ENCODE assay signal across 31 cellular contexts in genomic region chr11:17769218-17769617, GRCh38. TPM values are rescaled to one million over a fixed set of nuclear protein-coding genes. Genes with fewer than 3 reads are reported as not detected.
"Had no signal": no experiment of that assay in that cellular context is flagged by ENCODE, and none has a peak within 500 bp of the region (broad histone marks: within the 10 kb centered on the region; RNA-seq: fewer than 3 reads in every experiment).

No MANE protein-coding gene starts in this region.

- ATAC-seq: effector memory CD8-positive, alpha-beta T cell; gastrocnemius medialis; heart right ventricle; left lung; left ventricle myocardium superior; lower lobe of right lung had no signal

- H3K4me3 Mint-ChIP-seq: effector memory CD8-positive, alpha-beta T cell; endodermal cell; mesothelial cell of epicardium; naive B cell had no signal

- FAIRE-seq: colon, endometrium, islet of Langerhans, keratinocyte had no signal

- H3K36me3 Mint-ChIP-seq: mesothelial cell of epicardium, naive B cell had no signal

- H3K4me3 ChIP-seq: coronary artery, dorsolateral prefrontal cortex, esophagus squamous epithelium, gastrocnemius medialis, heart right ventricle, left lung, lower lobe of right lung, mucosa of descending colon had no signal

- H3K36me3 ChIP-seq: esophagus squamous epithelium, gastrocnemius medialis, heart right ventricle, left lung, lower lobe of right lung had no signal

- H3K27me3 ChIP-seq: dorsolateral prefrontal cortex, gastrocnemius medialis, heart right ventricle, left lung had no signal

- H3K9me3 ChIP-seq: esophagus squamous epithelium, gastrocnemius medialis, heart right ventricle, left lung, lower lobe of right lung, mucosa of descending colon had no signal

- DNase-seq: dermis blood vessel endothelial cell; effector CD4-positive, alpha-beta T cell; effector memory CD8-positive, alpha-beta T cell; esophagus squamous epithelium; foreskin fibroblast; foreskin melanocyte; gastrocnemius medialis; heart right ventricle; hippocampal formation; left ventricle myocardium superior; lower lobe of right lung; mesenchymal stem cell; mucosa of descending colon; naive B cell had no signal

- H3K27ac Mint-ChIP-seq: effector memory CD8-positive, alpha-beta T cell; endodermal cell; mesothelial cell of epicardium had no signal

- H3K4me1 Mint-ChIP-seq: endodermal cell, mesothelial cell of epicardium had no signal

- H3K27ac ChIP-seq: coronary artery, epithelial cell of prostate, esophagus squamous epithelium, gastrocnemius medialis, heart right ventricle, left lung, lower lobe of right lung had no signal

- H3K4me1 ChIP-seq: gastrocnemius medialis, heart right ventricle, left lung, lower lobe of right lung had no signal

- H3K9me3 Mint-ChIP-seq: effector memory CD8-positive, alpha-beta T cell; endodermal cell; mesothelial cell of epicardium had no signal

RNA-seq across cellular contexts. Expression of gene KCNC1, which starts 34.6 kb away (rescaled TPM):
- total RNA-seq: dermis blood vessel endothelial cell, endodermal cell, esophagus mucosa, esophagus squamous epithelium, glomerular endothelial cell, kidney epithelial cell, left cardiac atrium, left lung, left ventricle myocardium superior, lower lobe of right lung, lung microvascular endothelial cell, mesenteric fat pad had no signal
- polyA plus RNA-seq: heart right ventricle, keratinocyte had no signal

RNA-seq across cellular contexts. Expression of gene MYOD1, which starts 49.8 kb away (rescaled TPM):
- total RNA-seq: dermis blood vessel endothelial cell, endodermal cell, esophagus mucosa, esophagus squamous epithelium, glomerular endothelial cell, kidney epithelial cell, left cardiac atrium, left lung, left ventricle myocardium superior, lower leg skin, lower lobe of right lung, lung microvascular endothelial cell, mesenteric fat pad, mesothelial cell of epicardium, mucosa of descending colon had no signal
- polyA plus RNA-seq: heart right ventricle, keratinocyte had no signal
